In genomic region chr10:93110472-93111146, GRCh38 we compare ENCODE assay signal across 20 cellular contexts. TPM values are rescaled to one million over a fixed set of nuclear protein-coding genes. Genes with fewer than 3 reads are reported as not detected.
DNase-seq lines count a peak whose midpoint lies in the region; ATAC-seq and TF ChIP-seq lines count a peak whose summit lies in the region.
"Had no signal": no experiment of that assay in that cellular context is flagged by ENCODE, and none has a peak within 500 bp of the region (broad histone marks: within the 10 kb centered on the region; RNA-seq: fewer than 3 reads in every experiment).

No MANE protein-coding gene starts in this region.

- POLR2A ChIA-PET in MCF 10A (lab: Yijun Ruan, JAX): interaction anchor here (0.7 kb wide), 1 partner anchor 261 kb away, joined by 3 read pairs; no protein-coding TSS in a partner anchor

- peaks cover 44% of the 10 kb centered on the region for H3K4me1 ChIP-seq in DOHH2 (ENCODE audit: control insufficient read depth, low read length)
- H3K4me1 ChIP-seq: adrenal gland, heart left ventricle, thyroid gland had no signal

- H3K9me3 ChIP-seq in DOHH2 (ENCODE audit: control insufficient read depth, insufficient read depth, low read length): no peaks in the 10 kb centered on the region
- H3K9me3 ChIP-seq: A549, adrenal gland, heart left ventricle, thyroid gland had no signal

- ATAC-seq in GM19395 (IDR thresholded peaks at IDR 0.05; ENCODE audit: unreplicated experiment) (peak; percentile 70), HG02588 (IDR thresholded peaks at IDR 0.05; ENCODE audit: unreplicated experiment) (peak; percentile 60), HG03432 (IDR thresholded peaks at IDR 0.05; ENCODE audit: unreplicated experiment) (peak; percentile 71), left cardiac atrium (no peak)
- ATAC-seq: A549; activated T-cell treated with anti-CD3 and anti-CD28 coated beads, Interleukin-2, amount 50 U/mL, for 4 hours; heart left ventricle; T-helper 17 cell had no signal

- peak overlapping the region; percentile 69 for H3K27ac ChIP-seq in DOHH2 (ENCODE audit: low read depth, low read length)
- H3K27ac ChIP-seq: A549, adrenal gland, heart left ventricle, thyroid gland had no signal

- H3K4me2 ChIP-seq in DOHH2 (ENCODE audit: low read length): peak overlapping the region; percentile 55
- H3K4me2 ChIP-seq: A549 had no signal

- H3K4me3 Mint-ChIP-seq in MCF 10A (ENCODE audit: unreplicated experiment): no peak overlapping the region
- H3K4me3 Mint-ChIP-seq: activated T-cell treated with anti-CD3 and anti-CD28 coated beads, Interleukin-2, amount 50 U/mL, for 4 hours; T-helper 17 cell had no signal

- H3K79me2 ChIP-seq in DOHH2 (ENCODE audit: control insufficient read depth, low read length): no peaks in the 10 kb centered on the region

- peak overlapping the region; percentile 2 for H3K4me3 ChIP-seq in DOHH2 (ENCODE audit: low read length)
- H3K4me3 ChIP-seq: A549, adrenal gland, heart left ventricle, thyroid gland had no signal

- H3K9me2 ChIP-seq in DOHH2 (replicated peaks; ENCODE audit: control insufficient read depth, low read length): no peaks in the 10 kb centered on the region

- CTCF ChIA-PET in MCF 10A (lab: Yijun Ruan, JAX): interaction anchor here (0.8 kb wide), 1 partner anchor 30 kb away, joined by 3 read pairs; no protein-coding TSS in a partner anchor

- no peaks in the 10 kb centered on the region for H3K9me3 Mint-ChIP-seq in MCF 10A (ENCODE audit: unreplicated experiment)
- H3K9me3 Mint-ChIP-seq: activated T-cell treated with anti-CD3 and anti-CD28 coated beads, Interleukin-2, amount 50 U/mL, for 4 hours had no signal

- intact Hi-C loops in left cardiac atrium (cut with DNase I) (loop anchor here in 1 of 2 donors (10.0 kb wide), 1 partner anchor 244 kb away; no protein-coding TSS in a partner anchor), MCF 10A (cut with micrococcal nuclease) (no loop called here)

- H3K27me3 ChIP-seq in DOHH2 (ENCODE audit: control insufficient read depth, low read length): no peaks in the 10 kb centered on the region
- H3K27me3 ChIP-seq: adrenal gland, thyroid gland had no signal

- no peaks in the 10 kb centered on the region for H3K36me3 ChIP-seq in DOHH2 (ENCODE audit: control insufficient read depth, low read length)
- H3K36me3 ChIP-seq: adrenal gland, heart left ventricle, thyroid gland had no signal

- 0 out of 2 replicates have a peak, but pooled peaks cover 2% of the 10 kb centered on the region for H3F3A ChIP-seq in DOHH2 (ENCODE audit: control insufficient read depth, insufficient read depth)

- no peak overlapping the region for H3K27ac Mint-ChIP-seq in MCF 10A (ENCODE audit: low read depth, unreplicated experiment)
- H3K27ac Mint-ChIP-seq: T-helper 17 cell had no signal

- no peaks in the 10 kb centered on the region for H4K20me1 ChIP-seq in DOHH2 (ENCODE audit: control insufficient read depth, insufficient read depth, low read depth, low read length)

- no peak for DNase-seq in OCI-M2 (lab: John Stamatoyannopoulos, UW; ENCODE audit: unreplicated experiment)
- no peak for DNase-seq in left cardiac atrium
- DNase-seq in SHP77 treated with DMSO at 0.1 percent for 48 hours (lab: John Stamatoyannopoulos, UW): no peak
- DNase-seq in MCF 10A (ENCODE audit: unreplicated experiment): no peak
- DNase-seq: activated CD4-positive, alpha-beta T cell treated with anti-CD3 and anti-CD28 coated beads for 4 hours; activated T-cell treated with anti-CD3 and anti-CD28 coated beads, Interleukin-2, amount 50 U/mL, for 4 hours; adrenal gland; cerebellar nuclear complex; heart left ventricle; NCI-H1436; NCI-H510A treated with DMSO at 0.1 percent for 48 hours; T-helper 17 cell; thyroid gland had no signal

- no peaks in the 10 kb centered on the region for H3K4me1 Mint-ChIP-seq in MCF 10A (ENCODE audit: insufficient read depth, unreplicated experiment)

- no peak for TF ChIP-seq CTCF in DOHH2 (IDR thresholded peaks at IDR 0.05; ENCODE audit: low read depth, low read length, poor library complexity, severe bottlenecking)
- no peak for TF ChIP-seq CTCF in MCF 10A (IDR thresholded peaks at IDR 0.05; ENCODE audit: unreplicated experiment)

- H3K36me3 Mint-ChIP-seq in MCF 10A (ENCODE audit: insufficient read depth, unreplicated experiment): peaks cover 7% of the 10 kb centered on the region

- BruUV-seq in MCF 10A (replicated peaks; lab: Mats Ljungman, UMichigan): no TSS peak

- H3K27me3 Mint-ChIP-seq in MCF 10A (ENCODE audit: insufficient read depth, unreplicated experiment): no peaks in the 10 kb centered on the region

RNA-seq across cellular contexts. Expression of gene CYP26A1, which starts 36.9 kb away (rescaled TPM):
- total RNA-seq in left cardiac atrium: under 1 TPM in 1 of 2 donors, not detected in 1; 0.29 TPM
- not detected in 2 replicates for total RNA-seq in MCF 10A (2022)
- total RNA-seq: activated T-cell treated with anti-CD3 and anti-CD28 coated beads, Interleukin-2, amount 50 U/mL, for 4 hours; heart left ventricle; posterior vena cava; RPMI7951; T-helper 17 cell; thyroid gland had no signal

RNA-seq across cellular contexts. Expression of gene CYP26C1, which starts 50.0 kb away (rescaled TPM):
- under 1 TPM in 1 of 2 donors, not detected in 1; 0.05 TPM for total RNA-seq in left cardiac atrium
- total RNA-seq in MCF 10A (2022): 0.07 and 0.14 TPM in 2 replicates
- total RNA-seq: RPMI7951 had no signal

Comparison
In these comparisons a context has a peak if more than half of its experiments do, and no peak if none do; other contexts are left out.
1. ATAC-seq: peak in GM19395 (single experiment), HG02588 (single experiment) and HG03432 (single experiment); none in left cardiac atrium (0 of 2).